In genomic region chr14:78737606-78738005, GRCh38 we compare ENCODE assay signal across 30 cellular contexts.
"Had no signal": no experiment of that assay in that cellular context is flagged by ENCODE, and none has a peak within 500 bp of the region (broad histone marks: within the 10 kb centered on the region; RNA-seq: fewer than 3 reads in every experiment).

No MANE protein-coding gene starts in this region.

- H3K36me3 ChIP-seq: ascending aorta, breast epithelium, MG63, SJCRH30 had no signal

- ATAC-seq: activated CD4-positive, alpha-beta T cell treated with anti-CD3 and anti-CD28 coated beads for 36 hours; activated CD4-positive, CD25-positive, alpha-beta regulatory T cell treated with anti-CD3 and anti-CD28 coated beads, Interleukin-2, amount 50 U/mL, for 24 hours; activated CD8-positive, alpha-beta T cell treated with anti-CD3 and anti-CD28 coated beads, Interleukin-2, amount 10 ng/mL, durations not matched to agents 7 days and 5 days; Panc1 had no signal

- H3K4me1 ChIP-seq: ascending aorta, breast epithelium, SJCRH30 had no signal

- DNase-seq: activated CD4-positive, alpha-beta T cell treated with anti-CD3 and anti-CD28 coated beads for 36 hours; activated CD4-positive, alpha-beta T cell treated with anti-CD3 and anti-CD28 coated beads, Interleukin-2, amount 10 ng/mL, durations not matched to agents 7 days and 5 days; activated CD4-positive, alpha-beta T cell treated with anti-CD3 and anti-CD28 coated beads, Interleukin-2, amount 50 U/mL, for 48 hours; activated CD8-positive, alpha-beta T cell treated with anti-CD3 and anti-CD28 coated beads, Interleukin-2, amount 10 ng/mL, durations not matched to agents 7 days and 5 days; activated gamma-delta T cell; activated naive CD4-positive, alpha-beta T cell treated with Interleukin-2 at 50 U/mL for 16 hours; activated naive CD8-positive, alpha-beta T cell treated with anti-CD3 and anti-CD28 coated beads, Interleukin-2, amount 10 ng/mL, durations not matched to agents 7 days and 5 days; activated T-cell treated with anti-CD3 and anti-CD28 coated beads, Interleukin-2, amount 50 U/mL, for 24 hours; amygdala; Kasumi-1; KG1; MG63; MV-4-11; NCI-H1092; NCI-H146; NCI-H187; NCI-H2029 treated with DMSO at 0.1 percent for 48 hours; NCI-H2107; NCI-H2171; NCI-H446; NCI-H510A treated with DMSO at 0.1 percent for 48 hours; NCI-H748 treated with DMSO at 0.1 percent for 48 hours; SHP77; SJCRH30; T1000 had no signal

- H3K27me3 ChIP-seq: ascending aorta, breast epithelium, MG63, SJCRH30 had no signal

- H3K27ac ChIP-seq: ascending aorta, breast epithelium, SJCRH30, SK-N-MC had no signal

- H3K4me3 ChIP-seq: ascending aorta, breast epithelium, MG63, SJCRH30, SK-N-MC had no signal

- H3K9me3 ChIP-seq: ascending aorta, breast epithelium, MG63, SJCRH30 had no signal
